In genomic region chr22:35509960-35510359, GRCh38 we compare ENCODE assay signal across 25 cellular contexts. TPM values are rescaled to one million over a fixed set of nuclear protein-coding genes. Genes with fewer than 3 reads are reported as not detected.
DNase-seq lines count a peak whose midpoint lies in the region; ATAC-seq, FAIRE-seq and TF ChIP-seq lines count a peak whose summit lies in the region.
"Had no signal": no experiment of that assay in that cellular context is flagged by ENCODE, and none has a peak within 500 bp of the region (broad histone marks: within the 10 kb centered on the region; RNA-seq: fewer than 3 reads in every experiment).

No MANE protein-coding gene starts in this region.

- no peak overlapping the region for H2BK120ac ChIP-seq in H1 (replicated peaks; ENCODE audit: low read depth, low read length)
- no peak overlapping the region for H2BK120ac ChIP-seq in neuronal stem cell (ENCODE audit: low read depth, low read length)

- no peak for ATAC-seq in GM23338
- no peak for ATAC-seq in stimulated activated memory B cell treated with anti-CD40 and anti-IgM and Interleukin-4, amounts not matched to agents 10 μg/mL and 1 μg/mL and 100 μg/mL, for 72 hours
- no peak for ATAC-seq in HG03442 (IDR thresholded peaks at IDR 0.05; ENCODE audit: unreplicated experiment)

- H4K8ac ChIP-seq in H1 (ENCODE audit: extremely low read depth, insufficient read depth, low read length) (no peak overlapping the region), neuronal stem cell (ENCODE audit: low read depth, low read length) (no peak overlapping the region)

- CTCF ChIA-PET in H1 (lab: Charles Lee; ENCODE audit: partially characterized antibody): interaction anchor here (0.8 to 2.0 kb wide), 7 partner anchors 13 to 79 kb away, joined by 3 to 9 read pairs (median 5); no protein-coding TSS in a partner anchor

- peak overlapping the region; percentile 8; the same call in 1 of the 2 replicates for H2BK15ac ChIP-seq in H1 (ENCODE audit: low read length)
- H2BK15ac ChIP-seq in neuronal stem cell (ENCODE audit: low read length): no peak overlapping the region

- no peaks in the 10 kb centered on the region for H3K79me1 ChIP-seq in H1 (ENCODE audit: low read depth, low read length)
- H3K79me1 ChIP-seq in neuronal stem cell (ENCODE audit: low read depth, low read length): no peaks in the 10 kb centered on the region

- H3K27ac ChIP-seq in GM23338 (ENCODE audit: low read depth) (no peak overlapping the region), angular gyrus (ENCODE audit: low read depth, low read length) (peak overlapping the region; percentile 49), H1 (ENCODE audit: low read depth, low read length) (no peak overlapping the region), neuronal stem cell (replicated peaks; ENCODE audit: low read length) (no peak overlapping the region), suprapubic skin (no peak overlapping the region)
- H3K27ac ChIP-seq: SJSA1 had no signal

- H3K9me3 ChIP-seq in H1 (ENCODE audit: insufficient read depth in 2 of 2, low read depth in 1 of 2, low read length in 1 of 2) (no peaks in the 10 kb centered on the region), neuronal stem cell (replicated peaks in 1 of 2; ENCODE audit: control insufficient read depth in 2 of 2, insufficient read depth in 1 of 2, low read depth in 1 of 2, low read length in 2 of 2) (no peaks in the 10 kb centered on the region), suprapubic skin (no peaks in the 10 kb centered on the region)
- H3K9me3 ChIP-seq: BLaER1 treated with 17β-estradiol and CSF1 and Interleukin-3, amounts not matched to agents 10 nM and 100 nM; SJSA1 had no signal

- H3K4me3 ChIP-seq in GM23338: no peak overlapping the region
- H3K4me3 ChIP-seq in H1 (ENCODE audit: extremely low read depth in 1 of 4, insufficient read depth in 2 of 4, low read depth in 3 of 4, low read length in 4 of 4): no peak overlapping the region
- H3K4me3 ChIP-seq in neuronal stem cell (ENCODE audit: low read length in 2 of 2): no peak overlapping the region
- H3K4me3 ChIP-seq in suprapubic skin: no peak overlapping the region
- H3K4me3 ChIP-seq: BLaER1 treated with 17β-estradiol and CSF1 and Interleukin-3, amounts not matched to agents 10 nM and 100 nM; SJSA1 had no signal

- POLR2A ChIA-PET in H1 (lab: Charles Lee; ENCODE audit: partially characterized antibody): interaction anchor here (0.7 to 1.0 kb wide), 2 partner anchors 13 to 31 kb away, joined by 3 read pairs; partner anchors contain the start of gene RASD2

- H3K18ac ChIP-seq in H1 (ENCODE audit: extremely low read depth, low read length) (peak overlapping the region; percentile 4; the same call in 1 of the 2 replicates), neuronal stem cell (ENCODE audit: low read length) (no peak overlapping the region)

- TF ChIP-seq CTCF in GM23338 (conservative IDR thresholded peaks at IDR 0.05; ENCODE audit: low read depth in 2 of 2) (no peak), H1 (IDR thresholded peaks at IDR 0.05; ENCODE audit: control extremely low read depth in 1 of 3, insufficient read depth in 1 of 3, low read depth in 1 of 3, low read length in 3 of 3) (no peak), suprapubic skin (IDR thresholded peaks at IDR 0.05) (no peak)

- no peak overlapping the region for H3K23ac ChIP-seq in H1 (ENCODE audit: insufficient read length)
- no peak overlapping the region for H3K23ac ChIP-seq in neuronal stem cell (ENCODE audit: low read depth, low read length, poor library complexity)

- no peaks in the 10 kb centered on the region for H3K36me3 ChIP-seq in GM23338 (ENCODE audit: insufficient read depth)
- H3K36me3 ChIP-seq in H1 (ENCODE audit: control insufficient read depth in 2 of 4, insufficient read depth in 4 of 4, low read length in 3 of 4): no peaks in the 10 kb centered on the region
- no peaks in the 10 kb centered on the region for H3K36me3 ChIP-seq in neuronal stem cell (replicated peaks in 1 of 2; ENCODE audit: control insufficient read depth in 2 of 2, insufficient read depth in 2 of 2, low read length in 2 of 2)
- no peaks in the 10 kb centered on the region for H3K36me3 ChIP-seq in suprapubic skin
- H3K36me3 ChIP-seq: BLaER1 treated with 17β-estradiol and CSF1 and Interleukin-3, amounts not matched to agents 10 nM and 100 nM; SJSA1 had no signal

- H3K9me2 ChIP-seq in GM23338 (ENCODE audit: insufficient read depth): 0 out of 2 replicates have a peak, but pooled peaks cover 10% of the 10 kb centered on the region

- no peak for TF ChIP-seq EP300 in H1 (IDR thresholded peaks at IDR 0.05; ENCODE audit: borderline replicate concordance in 1 of 2, low read depth in 2 of 2, low read length in 2 of 2)
- no peak for TF ChIP-seq EP300 in suprapubic skin (IDR thresholded peaks at IDR 0.05)

- no peak for TF ChIP-seq POLR2A in H1 (IDR thresholded peaks at IDR 0.05; ENCODE audit: control extremely low read depth in 1 of 2, low read depth in 2 of 2, low read length in 2 of 2)
- TF ChIP-seq POLR2A in suprapubic skin (IDR thresholded peaks at IDR 0.05): no peak

- 85% methylated on average over 2 of the region's 2 CpGs; no CpG with 5 or more reads in 1 of the 2 experiments for WGBS in H1 (ENCODE audit: extremely low coverage in 1 of 2, insufficient coverage in 1 of 2, insufficient read length in 1 of 2, insufficient replicate concordance in 2 of 2, low coverage in 1 of 2, low lambda C conversion rate in 2 of 2, missing lambda C conversion rate in 1 of 2), 2 experiments
- WGBS in neuronal stem cell (ENCODE audit: extremely low coverage in 2 of 2, insufficient read length in 2 of 2, insufficient replicate concordance in 1 of 2), 2 donors: no CpG with 5 or more reads among the region's 2 CpGs
- WGBS in suprapubic skin: 88% methylated on average over 2 of the region's 2 CpGs

- no peak overlapping the region for H3K27ac Mint-ChIP-seq in GM23338
- H3K27ac Mint-ChIP-seq in stimulated activated memory B cell treated with anti-CD40 and anti-IgM and Interleukin-4, amounts not matched to agents 10 μg/mL and 1 μg/mL and 100 μg/mL, for 72 hours: no peak overlapping the region
- H3K27ac Mint-ChIP-seq: CD4-positive, alpha-beta T cell; IgD-negative memory B cell had no signal

- no peak overlapping the region for H3K4me3 Mint-ChIP-seq in GM23338
- no peak overlapping the region for H3K4me3 Mint-ChIP-seq in stimulated activated memory B cell treated with anti-CD40 and anti-IgM and Interleukin-4, amounts not matched to agents 10 μg/mL and 1 μg/mL and 100 μg/mL, for 72 hours
- H3K4me3 Mint-ChIP-seq: CD4-positive, alpha-beta T cell; IgD-negative memory B cell had no signal

- no peaks in the 10 kb centered on the region for H3K36me3 Mint-ChIP-seq in GM23338 (ENCODE audit: low read depth)
- H3K36me3 Mint-ChIP-seq in stimulated activated memory B cell treated with anti-CD40 and anti-IgM and Interleukin-4, amounts not matched to agents 10 μg/mL and 1 μg/mL and 100 μg/mL, for 72 hours: no peaks in the 10 kb centered on the region

- no peaks in the 10 kb centered on the region for H3K9me3 Mint-ChIP-seq in GM23338
- peaks cover 3% of the 10 kb centered on the region for H3K9me3 Mint-ChIP-seq in stimulated activated memory B cell treated with anti-CD40 and anti-IgM and Interleukin-4, amounts not matched to agents 10 μg/mL and 1 μg/mL and 100 μg/mL, for 72 hours
- H3K9me3 Mint-ChIP-seq: CD4-positive, alpha-beta T cell; IgD-negative memory B cell had no signal

- DNase-seq in GM23338 (ENCODE audit: low spot score): no peak
- DNase-seq in H1 (ENCODE audit: low read depth in 1 of 2, low spot score in 2 of 2): no peak
- no peak for DNase-seq in neuronal stem cell (ENCODE audit: low spot score)
- DNase-seq in suprapubic skin (ENCODE audit: low spot score in 2 of 2): no peak
- DNase-seq in activated naive CD4-positive, alpha-beta T cell treated with Interleukin-2 at 50 U/mL for 16 hours: no peak
- DNase-seq: AML-193; CD4-positive, alpha-beta T cell; DMS53; NCI-H1048; NCI-H1417; NCI-H1694; NCI-H2029 treated with DMSO at 0.1 percent for 48 hours; NCI-H446 treated with DMSO at 0.1 percent for 48 hours; NCI-H526; Right ventricle myocardium superior; RPMI8226 had no signal

- H4K20me1 ChIP-seq in GM23338 (replicated peaks; ENCODE audit: insufficient read depth) (no peaks in the 10 kb centered on the region), H1 (replicated peaks in 1 of 2; ENCODE audit: control insufficient read depth in 1 of 2, insufficient read depth in 2 of 2, low read length in 2 of 2) (no peaks in the 10 kb centered on the region)
- H4K20me1 ChIP-seq: BLaER1 treated with 17β-estradiol and CSF1 and Interleukin-3, amounts not matched to agents 10 nM and 100 nM had no signal

- H2BK12ac ChIP-seq in H1 (ENCODE audit: low read depth, low read length) (no peak overlapping the region), neuronal stem cell (ENCODE audit: low read length) (no peak overlapping the region)

- H3K9ac ChIP-seq in H1 (replicated peaks in 1 of 4; ENCODE audit: extremely low read depth in 1 of 4, low read depth in 3 of 4, low read length in 3 of 4) (no peak overlapping the region), neuronal stem cell (ENCODE audit: low read depth, low read length, poor library complexity) (no peak overlapping the region)
- H3K9ac ChIP-seq: BLaER1 treated with 17β-estradiol and CSF1 and Interleukin-3, amounts not matched to agents 10 nM and 100 nM had no signal

- H2BK5ac ChIP-seq in H1 (ENCODE audit: low read depth, low read length) (no peak overlapping the region), neuronal stem cell (ENCODE audit: low read length) (no peak overlapping the region)

- peaks cover 7% of the 10 kb centered on the region for H3K27me3 Mint-ChIP-seq in GM23338 (ENCODE audit: insufficient read depth, low read depth, poor library complexity)
- H3K27me3 Mint-ChIP-seq in stimulated activated memory B cell treated with anti-CD40 and anti-IgM and Interleukin-4, amounts not matched to agents 10 μg/mL and 1 μg/mL and 100 μg/mL, for 72 hours: peaks cover 37% of the 10 kb centered on the region

- no peak overlapping the region for H3K4me2 ChIP-seq in GM23338
- H3K4me2 ChIP-seq in H1 (ENCODE audit: insufficient read depth in 1 of 2, low read depth in 2 of 2, low read length in 2 of 2): no peak overlapping the region
- no peak overlapping the region for H3K4me2 ChIP-seq in neuronal stem cell (ENCODE audit: insufficient read depth, low read length, poor library complexity, severe bottlenecking)

- H4K91ac ChIP-seq in H1 (replicated peaks; ENCODE audit: insufficient read length, low read length) (no peak overlapping the region), neuronal stem cell (ENCODE audit: low read depth, low read length, poor library complexity) (no peak overlapping the region)

- H3K14ac ChIP-seq in H1 (ENCODE audit: insufficient read length): no peak overlapping the region
- no peak overlapping the region for H3K14ac ChIP-seq in neuronal stem cell (ENCODE audit: low read length)

- no peak overlapping the region for H4K5ac ChIP-seq in H1 (ENCODE audit: insufficient read length, low read depth, low read length)

- H3K27me3 ChIP-seq in GM23338 (ENCODE audit: insufficient read depth) (no peaks in the 10 kb centered on the region), H1 (replicated peaks in 1 of 4; ENCODE audit: control insufficient read depth in 3 of 4, extremely low read depth in 1 of 4, insufficient read depth in 3 of 4, low read length in 3 of 4) (no peaks in the 10 kb centered on the region; a peak in 1 of 7 replicates), neuronal stem cell (ENCODE audit: control insufficient read depth in 3 of 3, insufficient read depth in 3 of 3, low read depth in 1 of 3, low read length in 3 of 3) (peaks cover 0 to 9% (median 0%) of the 10 kb centered on the region in 3 experiments), suprapubic skin (peaks cover 2% of the 10 kb centered on the region)

- H2AFZ ChIP-seq in GM23338 (peak overlapping the region; percentile 54; the same call in 1 of the 2 replicates), H1 (ENCODE audit: low read length) (no peak overlapping the region), neuronal stem cell (ENCODE audit: low read length) (peak overlapping the region; percentile 45)

- H2AK5ac ChIP-seq in H1 (ENCODE audit: low read depth, low read length) (no peak overlapping the region), neuronal stem cell (ENCODE audit: low read depth, low read length) (no peak overlapping the region)

- no peak overlapping the region for H2BK20ac ChIP-seq in H1 (ENCODE audit: low read length)

- TF ChIP-seq RAD21 in H1 (IDR thresholded peaks at IDR 0.05 in 1 of 2, conservative IDR thresholded peaks at IDR 0.05 in 1 of 2; ENCODE audit: low read depth in 2 of 2, low read length in 2 of 2): no peak

- H3K4me1 ChIP-seq in GM23338 (ENCODE audit: insufficient read depth) (peaks cover 27% of the 10 kb centered on the region), H1 (replicated peaks in 1 of 4; ENCODE audit: control insufficient read depth in 3 of 4, insufficient read depth in 4 of 4, low read length in 3 of 4) (peaks cover 3 to 9% (median 6%) of the 10 kb centered on the region in 4 experiments; a peak in 6 of 7 replicates), neuronal stem cell (ENCODE audit: control insufficient read depth in 2 of 2, insufficient read depth in 1 of 2, low read depth in 1 of 2, low read length in 2 of 2) (peaks cover 0 to 7% of the 10 kb centered on the region in 2 donors), suprapubic skin (no peaks in the 10 kb centered on the region)

- no peak overlapping the region for H3K56ac ChIP-seq in H1 (replicated peaks; ENCODE audit: insufficient read length, low read depth, low read length)

- no peaks in the 10 kb centered on the region for H3K23me2 ChIP-seq in H1 (ENCODE audit: low read depth, low read length)

- H3K79me2 ChIP-seq in GM23338 (replicated peaks; ENCODE audit: insufficient read depth) (no peaks in the 10 kb centered on the region), H1 (ENCODE audit: control insufficient read depth in 1 of 2, insufficient read depth in 2 of 2, low read length in 2 of 2) (no peaks in the 10 kb centered on the region)

- H3F3A ChIP-seq in GM23338 (replicated peaks; ENCODE audit: low read depth): no peaks in the 10 kb centered on the region

- H3K4ac ChIP-seq in H1 (replicated peaks; ENCODE audit: insufficient read length, low read depth, low read length) (peak overlapping the region; percentile 36), neuronal stem cell (ENCODE audit: low read length) (no peak overlapping the region)

- FAIRE-seq in H1 (lab: Jason Lieb, UNC): no peak
- FAIRE-seq: A204.1, D721Med had no signal

- peaks cover 21% of the 10 kb centered on the region for H3K4me1 Mint-ChIP-seq in GM23338
- no peaks in the 10 kb centered on the region for H3K4me1 Mint-ChIP-seq in stimulated activated memory B cell treated with anti-CD40 and anti-IgM and Interleukin-4, amounts not matched to agents 10 μg/mL and 1 μg/mL and 100 μg/mL, for 72 hours

RNA-seq across cellular contexts. Expression of gene RASD2, which starts 30.7 kb away (rescaled TPM):
- 3.2 and 3.6 TPM in 2 replicates for total RNA-seq in GM23338 (2014; rRNA removed; shearing (Covaris generic))
- 1.2 and 1.5 TPM in 2 replicates for polyA plus RNA-seq in GM23338 (2016; fragmentation: Nextera tagmentation; extraction: Ambion mirVana)
- 4.4 and 5.1 TPM in 2 replicates for total RNA-seq in H1 (2021; fragmentation: NEBNext Ultra II Directional; extraction: Animal tissue kit (Norgen Biotek cat#: 25700))
- polyA plus RNA-seq in H1 (2011; rRNA removed): 1.9 and 3.8 TPM in 2 replicates
- polyA plus RNA-seq in H1 (2011; cell fraction: cytosol; rRNA removed): 1.5 TPM
- polyA plus RNA-seq in H1 (2011; cell fraction: nucleus; rRNA removed): 2.6 TPM
- 2.0 to 4.3 TPM (median 3.4 TPM) in 4 replicates for polyA plus RNA-seq in H1 (2012, experiment 1 of 2)
- 3.1 TPM for polyA plus RNA-seq in H1 (2012, experiment 2 of 2)
- 3.4 TPM for polyA plus RNA-seq in H1 (2013, experiment 1 of 2)
- 3.6 TPM for polyA plus RNA-seq in H1 (2013, experiment 2 of 2)
- polyA minus RNA-seq in H1 (2011; rRNA and poly(A)+ RNA removed): 1.5 and 1.9 TPM in 2 replicates
- 3.6 TPM for polyA minus RNA-seq in H1 (2011; cell fraction: cytosol; rRNA and poly(A)+ RNA removed)
- polyA minus RNA-seq in H1 (2011; cell fraction: nucleus; rRNA and poly(A)+ RNA removed): 1.8 TPM
- polyA plus RNA-seq in neuronal stem cell (2013, experiment 1 of 2): 0.29 TPM
- polyA plus RNA-seq in neuronal stem cell (2013, experiment 2 of 2): 0.28 TPM
- 1 to 10 TPM in 2 of 4 donors, under 1 TPM in 2; 0.89 to 1.7 (median 1.2) TPM for total RNA-seq in suprapubic skin
- total RNA-seq: G401, SJSA1 had no signal
- polyA plus RNA-seq: IgD-negative memory B cell had no signal
